16 cellular contexts compared by ENCODE assay signal in the genomic region with DNA sequence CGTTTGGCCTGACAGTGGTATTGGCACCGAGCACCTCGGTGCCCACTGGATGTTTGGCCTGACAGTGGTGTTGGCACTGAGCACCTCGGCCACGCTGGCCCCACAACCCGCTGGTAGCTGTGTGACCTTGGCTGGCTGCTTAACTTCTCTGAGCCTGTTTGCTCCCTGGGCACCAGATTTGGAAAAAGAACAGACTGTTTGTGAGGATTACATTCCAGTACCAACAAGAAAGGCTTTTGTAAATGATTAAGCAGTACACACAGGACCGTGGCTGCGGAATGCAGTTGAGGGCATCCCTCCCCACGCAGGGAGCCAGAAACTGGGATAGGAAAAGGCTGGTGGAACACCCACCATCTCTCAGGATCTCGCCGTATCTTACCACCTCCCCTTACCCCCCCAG. TPM values are rescaled to one million over a fixed set of nuclear protein-coding genes. Genes with fewer than 3 reads are reported as not detected.
A peak's percentile ranks its signal among the peaks of the same experiment; 100 is the strongest.
DNase-seq lines count a peak whose midpoint lies in the region; ATAC-seq, FAIRE-seq and TF ChIP-seq lines count a peak whose summit lies in the region.
"Had no signal": no experiment of that assay in that cellular context is flagged by ENCODE, and none has a peak within 500 bp of the region (broad histone marks: within the 10 kb centered on the region; RNA-seq: fewer than 3 reads in every experiment).

No MANE protein-coding gene starts in this region.

- H2AFZ ChIP-seq in K562 (ENCODE audit: low read depth, low read length) (no peak overlapping the region), mesenchymal stem cell (ENCODE audit: low read depth, low read length) (no peak overlapping the region)

- TF ChIP-seq EP300 in K562 (IDR thresholded peaks at IDR 0.05; ENCODE audit: low read length) = no peak

- H3K4ac ChIP-seq in mesenchymal stem cell (ENCODE audit: low read depth in 1 of 2, low read length in 2 of 2) = no peak overlapping the region

- 93% methylated on average over 11 of the region's 11 CpGs for WGBS in K562 (ENCODE audit: insufficient coverage, low coverage, missing lambda C conversion rate)
- WGBS in mesenchymal stem cell = 85% methylated on average over 9 of the region's 11 CpGs

- H3K9ac ChIP-seq in K562 (ENCODE audit: insufficient read depth in 1 of 2, low read depth in 2 of 2, low read length in 2 of 2) = no peak overlapping the region
- no peak overlapping the region for H3K9ac ChIP-seq in mesenchymal stem cell (ENCODE audit: low read length)

- no peak for TF ChIP-seq RAD21 in K562 (CRISPR knock-in tag; conservative IDR thresholded peaks at IDR 0.05 in 1 of 2, IDR thresholded peaks at IDR 0.05 in 1 of 2)

- TF ChIP-seq CTCF in K562 (IDR thresholded peaks at IDR 0.05 in 2 of 3, conservative IDR thresholded peaks at IDR 0.05 in 1 of 3; ENCODE audit: insufficient read depth in 2 of 3, low read depth in 1 of 3, low read length in 3 of 3) = no peak

- H3K4me3 Mint-ChIP-seq in naive thymus-derived CD8-positive, alpha-beta T cell = no peak overlapping the region
- H3K4me3 Mint-ChIP-seq: CD14-positive monocyte; CD8-positive, alpha-beta T cell; IgD-negative memory B cell had no signal

- H3K27me3 ChIP-seq in K562 (ENCODE audit: control insufficient read depth in 2 of 2, insufficient read depth in 2 of 2, low read length in 2 of 2) (no peaks in the 10 kb centered on the region), mesenchymal stem cell (ENCODE audit: control insufficient read depth in 1 of 2, insufficient read depth in 1 of 2, low read length in 2 of 2) (no peaks in the 10 kb centered on the region)

- no peak overlapping the region for H4K8ac ChIP-seq in mesenchymal stem cell (ENCODE audit: low read length)

- peaks cover 4% of the 10 kb centered on the region for H3K9me1 ChIP-seq in K562 (ENCODE audit: control insufficient read depth, insufficient read depth, low read length)

- ATAC-seq in K562 = no peak
- no peak for ATAC-seq in naive thymus-derived CD8-positive, alpha-beta T cell
- ATAC-seq: A549; CD8-positive, alpha-beta T cell had no signal

- H2BK120ac ChIP-seq in mesenchymal stem cell (ENCODE audit: low read depth, low read length) = no peak overlapping the region

- no peak overlapping the region for H3K14ac ChIP-seq in mesenchymal stem cell (ENCODE audit: low read length in 2 of 2)

- H2BK15ac ChIP-seq in mesenchymal stem cell (ENCODE audit: low read depth, poor library complexity, severe bottlenecking) = no peak overlapping the region

- H3K79me2 ChIP-seq in K562 (ENCODE audit: control insufficient read depth, insufficient read depth, low read length) = no peaks in the 10 kb centered on the region

- intact Hi-C loops in K562 (cut with micrococcal nuclease) = no loop called here

- H3K27ac Mint-ChIP-seq in naive thymus-derived CD8-positive, alpha-beta T cell = no peak overlapping the region
- H3K27ac Mint-ChIP-seq: CD8-positive, alpha-beta T cell; IgD-negative memory B cell had no signal

- H2AK5ac ChIP-seq in mesenchymal stem cell (ENCODE audit: low read length, severe bottlenecking) = no peak overlapping the region

- no peak overlapping the region for H2BK12ac ChIP-seq in mesenchymal stem cell (ENCODE audit: low read length in 2 of 2)

- DNase-seq in K562 (ENCODE audit: extremely low read depth in 1 of 4, low spot score in 3 of 4) = no peak
- peak; percentile 6 for DNase-seq in kidney tubule cell (ENCODE audit: low spot score)
- DNase-seq in mesenchymal stem cell = no peak
- DNase-seq in activated gamma-delta T cell treated with Interleukin-2 at 50 U/mL for 16 hours = no peak
- DNase-seq in NCI-H1105 treated with DMSO at 0.1 percent for 48 hours (lab: John Stamatoyannopoulos, UW) = no peak
- DNase-seq in LoVo (ENCODE audit: low spot score) = no peak
- no peak for DNase-seq in naive thymus-derived CD8-positive, alpha-beta T cell
- DNase-seq: CD8-positive, alpha-beta T cell; COR-L47; DND-41; GDM1 had no signal

- H3K27ac ChIP-seq in K562 (ENCODE audit: extremely low read depth, low read depth, low read length) (no peak overlapping the region), mesenchymal stem cell (ENCODE audit: low read length, poor library complexity, severe bottlenecking) (no peak overlapping the region)
- H3K27ac ChIP-seq: A549 had no signal

- POLR2A ChIA-PET in K562 (lab: Yijun Ruan, JAX) = no interaction called here
- POLR2A ChIA-PET in naive thymus-derived CD8-positive, alpha-beta T cell (lab: Charles Lee) = no interaction called here

- no peak overlapping the region for H3K23ac ChIP-seq in mesenchymal stem cell (ENCODE audit: low read length in 2 of 2)

- no TSS peak for BruUV-seq in K562 (replicated peaks; lab: Mats Ljungman, UMichigan)

- H3K4me3 ChIP-seq in K562 = no peak overlapping the region
- H3K4me3 ChIP-seq in mesenchymal stem cell (ENCODE audit: insufficient read depth in 1 of 2, low read depth in 1 of 2, low read length in 2 of 2) = no peak overlapping the region
- H3K4me3 ChIP-seq: A549 had no signal

- H2BK5ac ChIP-seq in mesenchymal stem cell (ENCODE audit: low read depth, low read length, poor library complexity, severe bottlenecking) = no peak overlapping the region

- no peaks in the 10 kb centered on the region for H3K9me3 Mint-ChIP-seq in naive thymus-derived CD8-positive, alpha-beta T cell
- H3K9me3 Mint-ChIP-seq: CD14-positive monocyte; CD8-positive, alpha-beta T cell; IgD-negative memory B cell had no signal

- no peaks in the 10 kb centered on the region for H3K79me1 ChIP-seq in mesenchymal stem cell (replicated peaks; ENCODE audit: low read length, poor library complexity, severe bottlenecking)

- H4K91ac ChIP-seq in mesenchymal stem cell (ENCODE audit: low read length) = no peak overlapping the region

- H3K9me3 ChIP-seq in K562 (replicated peaks; ENCODE audit: control insufficient read depth, insufficient read depth, low read depth, low read length) (no peaks in the 10 kb centered on the region), mesenchymal stem cell (ENCODE audit: control insufficient read depth, low read length) (no peaks in the 10 kb centered on the region)
- H3K9me3 ChIP-seq: A549 had no signal

- H3K18ac ChIP-seq in mesenchymal stem cell (ENCODE audit: low read depth in 1 of 2, low read length in 2 of 2) = no peak overlapping the region

- FAIRE-seq in K562 (lab: Jason Lieb, UNC) = no peak
- FAIRE-seq: A549, D721Med, GM12892 had no signal

- no peak for TF ChIP-seq POLR2A in K562 (conservative IDR thresholded peaks at IDR 0.05)

- H3K4me2 ChIP-seq in K562 (ENCODE audit: insufficient read depth, low read length) (no peak overlapping the region), mesenchymal stem cell (ENCODE audit: low read length, poor library complexity, severe bottlenecking) (peak overlapping the region; percentile 27)
- H3K4me2 ChIP-seq: A549 had no signal

- no peaks in the 10 kb centered on the region for H4K20me1 ChIP-seq in K562 (replicated peaks; ENCODE audit: control insufficient read depth, insufficient read depth, low read length)

- peaks cover 0 to 38% (median 9%) of the 10 kb centered on the region in 3 donors for H3K36me3 Mint-ChIP-seq in naive thymus-derived CD8-positive, alpha-beta T cell

- peaks cover 0 to 7% (median 2%) of the 10 kb centered on the region in 4 donors for H3K4me1 Mint-ChIP-seq in naive thymus-derived CD8-positive, alpha-beta T cell
- H3K4me1 Mint-ChIP-seq: CD14-positive monocyte had no signal

- CTCF ChIA-PET in K562 (lab: Yijun Ruan, JAX; ENCODE audit: low intra/inter-chr PET ratio) = no interaction called here

- in situ Hi-C loops in K562 (cut with MboI) = no loop called here

- peaks cover 40% of the 10 kb centered on the region; the same call in 2 of the 3 replicates for H3K36me3 ChIP-seq in K562 (ENCODE audit: control insufficient read depth, insufficient read depth, low read length)
- H3K36me3 ChIP-seq in mesenchymal stem cell (ENCODE audit: control insufficient read depth in 1 of 2, insufficient read depth in 2 of 2, low read depth in 1 of 2, low read length in 2 of 2) = peaks cover 0 to 17% of the 10 kb centered on the region in 2 experiments

- H3K4me1 ChIP-seq in K562 (replicated peaks in 1 of 2; ENCODE audit: control insufficient read depth in 2 of 2, insufficient read depth in 2 of 2, low read length in 2 of 2) (peaks cover 0 to 12% of the 10 kb centered on the region in 2 experiments; a peak in 2 of 5 replicates), mesenchymal stem cell (ENCODE audit: control insufficient read depth, insufficient read depth, low read depth, low read length) (peaks cover 23% of the 10 kb centered on the region)
- H3K4me1 ChIP-seq: A549 had no signal

- H3K27me3 Mint-ChIP-seq in naive thymus-derived CD8-positive, alpha-beta T cell = no peaks in the 10 kb centered on the region
- H3K27me3 Mint-ChIP-seq: IgD-negative memory B cell had no signal

RNA-seq across cellular contexts. Expression of gene SLC25A42, which starts 31.9 kb away (rescaled TPM):
- total RNA-seq in K562 (2011; cell fraction: chromatin; rRNA removed; ENCODE audit: low replicate concordance) = 32.0 and 85.4 TPM in 2 replicates
- total RNA-seq in K562 (2011; cell fraction: nucleolus; rRNA removed) = 50.1 and 57.7 TPM in 2 replicates
- 45.2 and 57.4 TPM in 2 replicates for total RNA-seq in K562 (2011; cell fraction: nucleoplasm; rRNA removed)
- total RNA-seq in K562 (2014; rRNA removed) = 14.1 and 15.1 TPM in 2 replicates
- total RNA-seq in K562 (2014; rRNA removed; fragmentation: Illumina TruSeq; extraction: Trizol) = 7.9 and 10.5 TPM in 2 replicates
- 8.7 and 9.9 TPM in 2 replicates for total RNA-seq in K562 (2015; rRNA removed; fragmentation: Illumina TruSeq; extraction: Trizol)
- 30.2 and 32.2 TPM in 2 replicates for total RNA-seq in K562 (2021)
- 17.0 and 19.4 TPM in 2 replicates for polyA plus RNA-seq in K562 (2011; rRNA removed)
- 21.5 and 36.4 TPM in 2 replicates for polyA plus RNA-seq in K562 (2011; cell fraction: cytosol; rRNA removed)
- polyA plus RNA-seq in K562 (2011; cell fraction: nucleus; rRNA removed) = 66.0 and 91.7 TPM in 2 replicates
- polyA plus RNA-seq in K562 (2012) = 17.8 and 23.7 TPM in 2 replicates
- 16.4 and 23.3 TPM in 2 replicates for polyA plus RNA-seq in K562 (2014; fragmentation: Illumina TruSeq; extraction: Trizol)
- 1 to 10 TPM in 1 of 2 experiments, under 1 TPM in 1; 0.59 to 2.0 TPM for polyA plus RNA-seq in K562 (2014; fragmentation: Nextera tagmentation; extraction: Ambion mirVana)
- 24.7 and 25.5 TPM in 2 replicates for polyA plus RNA-seq in K562 (2014; rRNA removed)
- 6.5 and 10.2 TPM in 2 replicates for polyA minus RNA-seq in K562 (2011; rRNA and poly(A)+ RNA removed)
- 11.4 and 14.1 TPM in 2 replicates for polyA minus RNA-seq in K562 (2011; cell fraction: cytosol; rRNA and poly(A)+ RNA removed)
- 13.1 and 13.3 TPM in 2 replicates for polyA minus RNA-seq in K562 (2011; cell fraction: nucleus; rRNA and poly(A)+ RNA removed)
- polyA plus RNA-seq in mesenchymal stem cell (2013, experiment 1 of 2) = 8.1 TPM
- polyA plus RNA-seq in mesenchymal stem cell (2013, experiment 2 of 2) = 7.2 TPM
- 10 to 100 TPM; 32.0 to 33.6 TPM for total RNA-seq in naive thymus-derived CD8-positive, alpha-beta T cell
- 10 to 100 TPM in 1 of 3 donors, 1 to 10 TPM in 2; 6.2 to 14.5 (median 8.4) TPM for polyA plus RNA-seq in naive thymus-derived CD8-positive, alpha-beta T cell

RNA-seq across cellular contexts. Expression of gene TMEM161A, which starts 42.6 kb away (rescaled TPM):
- 61.8 and 208 TPM in 2 replicates for total RNA-seq in K562 (2011; cell fraction: chromatin; rRNA removed; ENCODE audit: low replicate concordance)
- 275 and 276 TPM in 2 replicates for total RNA-seq in K562 (2011; cell fraction: nucleolus; rRNA removed)
- 120 and 154 TPM in 2 replicates for total RNA-seq in K562 (2011; cell fraction: nucleoplasm; rRNA removed)
- total RNA-seq in K562 (2014; rRNA removed) = 77.2 and 105 TPM in 2 replicates
- total RNA-seq in K562 (2014; rRNA removed; fragmentation: Illumina TruSeq; extraction: Trizol) = 15.4 and 24.5 TPM in 2 replicates
- total RNA-seq in K562 (2015; rRNA removed; fragmentation: Illumina TruSeq; extraction: Trizol) = 33.8 and 38.9 TPM in 2 replicates
- 76.7 and 81.2 TPM in 2 replicates for total RNA-seq in K562 (2021)
- polyA plus RNA-seq in K562 (2011; rRNA removed) = 42.5 and 66.4 TPM in 2 replicates
- 82.2 and 238 TPM in 2 replicates for polyA plus RNA-seq in K562 (2011; cell fraction: cytosol; rRNA removed)
- 177 and 332 TPM in 2 replicates for polyA plus RNA-seq in K562 (2011; cell fraction: nucleus; rRNA removed)
- polyA plus RNA-seq in K562 (2012) = 45.4 and 63.2 TPM in 2 replicates
- polyA plus RNA-seq in K562 (2014; fragmentation: Illumina TruSeq; extraction: Trizol) = 29.2 and 68.5 TPM in 2 replicates
- polyA plus RNA-seq in K562 (2014; fragmentation: Nextera tagmentation; extraction: Ambion mirVana) = 1 to 10 TPM in 1 of 2 experiments, under 1 TPM in 1; 0.63 to 4.7 TPM
- 92.3 and 98.4 TPM in 2 replicates for polyA plus RNA-seq in K562 (2014; rRNA removed)
- 35.9 and 53.2 TPM in 2 replicates for polyA minus RNA-seq in K562 (2011; rRNA and poly(A)+ RNA removed)
- 52.1 and 59.5 TPM in 2 replicates for polyA minus RNA-seq in K562 (2011; cell fraction: cytosol; rRNA and poly(A)+ RNA removed)
- 89.7 and 90.0 TPM in 2 replicates for polyA minus RNA-seq in K562 (2011; cell fraction: nucleus; rRNA and poly(A)+ RNA removed)
- 21.4 TPM for polyA plus RNA-seq in mesenchymal stem cell (2013, experiment 1 of 2)
- polyA plus RNA-seq in mesenchymal stem cell (2013, experiment 2 of 2) = 21.0 TPM
- 10 to 100 TPM; 28.3 to 31.3 TPM for total RNA-seq in naive thymus-derived CD8-positive, alpha-beta T cell
- 10 to 100 TPM; 20.1 to 21.8 (median 21.1) TPM for polyA plus RNA-seq in naive thymus-derived CD8-positive, alpha-beta T cell
